8 cellular contexts compared by ENCODE assay signal in the genomic region with DNA sequence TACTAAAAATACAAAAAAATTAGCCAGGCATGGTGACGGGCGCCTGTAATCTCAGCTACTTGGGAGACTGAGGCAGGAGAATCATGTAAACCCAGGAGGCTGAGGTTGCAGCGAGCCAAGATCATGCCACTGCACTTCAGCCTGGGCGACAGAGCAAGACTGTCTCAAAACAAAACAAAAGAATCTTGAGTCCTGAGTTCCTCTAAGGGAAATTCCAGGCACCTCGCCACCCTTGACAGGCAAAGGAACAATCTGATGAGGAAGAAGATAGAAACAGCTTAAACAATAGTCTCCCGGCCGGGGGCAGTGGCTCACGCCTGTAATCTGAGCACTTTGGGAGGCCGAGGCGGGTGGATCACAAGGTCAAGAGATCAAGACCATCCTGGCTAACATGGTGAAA. TPM values are rescaled to one million over a fixed set of nuclear protein-coding genes. Genes with fewer than 3 reads are reported as not detected.
DNase-seq lines count a peak whose midpoint lies in the region; ATAC-seq and TF ChIP-seq lines count a peak whose summit lies in the region.
"Not testable (repeated sequence)": the region's sequence is repeated elsewhere in the genome, so short reads cannot be mapped to it uniquely, and the experiment has no call there.

No MANE protein-coding gene starts in this region.

- H3K9me3 ChIP-seq in BLaER1 treated with 17β-estradiol and CSF1 and Interleukin-3, amounts not matched to agents 10 nM and 100 nM (replicated peaks in 1 of 11); right atrium auricular region; lower lobe of right lung; parathyroid adenoma (ENCODE audit: control insufficient read depth, low read length); upper lobe of right lung: not testable (repeated sequence)

- H3K36me3 ChIP-seq in BLaER1 treated with 17β-estradiol and CSF1 and Interleukin-3, amounts not matched to agents 10 nM and 100 nM; right atrium auricular region; lower lobe of right lung; parathyroid adenoma (ENCODE audit: control insufficient read depth, insufficient read depth, low read length); upper lobe of right lung: not testable (repeated sequence)

- DNase-seq in activated CD4-positive, alpha-beta memory T cell treated with anti-CD3 and anti-CD28 coated beads for 36 hours; right atrium auricular region (ENCODE audit: low spot score); lower lobe of right lung; upper lobe of right lung: not testable (repeated sequence)

- peak overlapping the region; percentile 51 to 83 (median 70) for H3K4me3 Mint-ChIP-seq in IgD-negative memory B cell
- not testable (repeated sequence) for H3K4me3 Mint-ChIP-seq in activated CD4-positive, alpha-beta memory T cell treated with anti-CD3 and anti-CD28 coated beads for 36 hours
- peak overlapping the region; percentile 17 for H3K4me3 Mint-ChIP-seq in dendritic cell treated with granulocyte-macrophage colony-stimulating factor and Interleukin-4, amounts not matched to agents 40 ng/mL and 50 ng/mL, for 4 days

- CTCF ChIA-PET in activated CD4-positive, alpha-beta memory T cell treated with anti-CD3 and anti-CD28 coated beads for 36 hours (lab: Charles Lee) = interaction anchor here (1.9 to 2.3 kb wide), 2 partner anchors 10 to 94 kb away, joined by 6 read pairs; partner anchors contain the start of gene PTK6

- peaks cover 33 to 40% (median 37%) of the 10 kb centered on the region in 3 donors for H3K4me1 Mint-ChIP-seq in IgD-negative memory B cell
- peaks cover 45% of the 10 kb centered on the region for H3K4me1 Mint-ChIP-seq in activated CD4-positive, alpha-beta memory T cell treated with anti-CD3 and anti-CD28 coated beads for 36 hours (ENCODE audit: low read depth)
- H3K4me1 Mint-ChIP-seq in dendritic cell treated with granulocyte-macrophage colony-stimulating factor and Interleukin-4, amounts not matched to agents 40 ng/mL and 50 ng/mL, for 4 days (ENCODE audit: low read depth) = peaks cover 36% of the 10 kb centered on the region

- H4K20me1 ChIP-seq in BLaER1 treated with 17β-estradiol and CSF1 and Interleukin-3, amounts not matched to agents 10 nM and 100 nM = not testable (repeated sequence)

- peak overlapping the region; percentile 74 to 94 (median 92) for H3K27ac Mint-ChIP-seq in IgD-negative memory B cell
- H3K27ac Mint-ChIP-seq in activated CD4-positive, alpha-beta memory T cell treated with anti-CD3 and anti-CD28 coated beads for 36 hours = peak overlapping the region; percentile 13
- H3K27ac Mint-ChIP-seq in dendritic cell treated with granulocyte-macrophage colony-stimulating factor and Interleukin-4, amounts not matched to agents 40 ng/mL and 50 ng/mL, for 4 days = peak overlapping the region; percentile 73

- POLR2A ChIA-PET in activated CD4-positive, alpha-beta memory T cell treated with anti-CD3 and anti-CD28 coated beads for 36 hours (lab: Charles Lee) = interaction anchor here (1.2 to 2.9 kb wide), 2 partner anchors 11 to 111 kb away, joined by 3 to 9 read pairs; partner anchors contain the start of gene PPDPF

- H3K9me3 Mint-ChIP-seq in IgD-negative memory B cell; activated CD4-positive, alpha-beta memory T cell treated with anti-CD3 and anti-CD28 coated beads for 36 hours; dendritic cell treated with granulocyte-macrophage colony-stimulating factor and Interleukin-4, amounts not matched to agents 40 ng/mL and 50 ng/mL, for 4 days: not testable (repeated sequence)

- peak overlapping the region; percentile 75 for H2AFZ ChIP-seq in parathyroid adenoma

- H3K4me3 ChIP-seq in BLaER1 treated with 17β-estradiol and CSF1 and Interleukin-3, amounts not matched to agents 10 nM and 100 nM; right atrium auricular region; lower lobe of right lung; parathyroid adenoma (ENCODE audit: low read depth, low read length); upper lobe of right lung: not testable (repeated sequence)

- not testable (repeated sequence) for TF ChIP-seq CTCF in right atrium auricular region (IDR thresholded peaks at IDR 0.05); lower lobe of right lung (IDR thresholded peaks at IDR 0.05); parathyroid adenoma (IDR thresholded peaks at IDR 0.05); upper lobe of right lung (IDR thresholded peaks at IDR 0.05)

- not testable (repeated sequence) for H3K27me3 ChIP-seq in BLaER1 treated with 17β-estradiol and CSF1 and Interleukin-3, amounts not matched to agents 10 nM and 100 nM; right atrium auricular region; lower lobe of right lung (ENCODE audit: low read depth); parathyroid adenoma (ENCODE audit: control insufficient read depth, insufficient read depth, low read length); upper lobe of right lung

- peak overlapping the region in 6 of 11 experiments; percentile 6 to 50 (median 26); a peak in 5 of 22 replicates for H3K9ac ChIP-seq in BLaER1 treated with 17β-estradiol and CSF1 and Interleukin-3, amounts not matched to agents 10 nM and 100 nM
- not testable (repeated sequence) for H3K9ac ChIP-seq in parathyroid adenoma

- ATAC-seq in lower lobe of right lung, upper lobe of right lung: not testable (repeated sequence)

- H3K36me3 Mint-ChIP-seq in IgD-negative memory B cell = not testable (repeated sequence)
- H3K36me3 Mint-ChIP-seq in activated CD4-positive, alpha-beta memory T cell treated with anti-CD3 and anti-CD28 coated beads for 36 hours = peaks cover 16% of the 10 kb centered on the region
- H3K36me3 Mint-ChIP-seq in dendritic cell treated with granulocyte-macrophage colony-stimulating factor and Interleukin-4, amounts not matched to agents 40 ng/mL and 50 ng/mL, for 4 days (ENCODE audit: low read depth) = peaks cover 31% of the 10 kb centered on the region

- H3K4me2 ChIP-seq in BLaER1 treated with 17β-estradiol and CSF1 and Interleukin-3, amounts not matched to agents 10 nM and 100 nM = peak overlapping the region; percentile 25 to 58 (median 44)
- peak overlapping the region; percentile 33 for H3K4me2 ChIP-seq in parathyroid adenoma (ENCODE audit: low read length)

- intact Hi-C loops in activated CD4-positive, alpha-beta memory T cell treated with anti-CD3 and anti-CD28 coated beads for 36 hours (cut with micrococcal nuclease) = loop anchor here (10.0 kb wide), 1 partner anchor 343 kb away; the partner anchor contains the start of gene SAMD10
- intact Hi-C loops in dendritic cell treated with granulocyte-macrophage colony-stimulating factor and Interleukin-4, amounts not matched to agents 40 ng/mL and 50 ng/mL, for 4 days (cut with micrococcal nuclease); lower lobe of right lung (cut with DNase I); upper lobe of right lung (cut with DNase I): not testable (repeated sequence)

- not testable (repeated sequence) for H3K79me2 ChIP-seq in parathyroid adenoma

- H3K27me3 Mint-ChIP-seq in IgD-negative memory B cell; activated CD4-positive, alpha-beta memory T cell treated with anti-CD3 and anti-CD28 coated beads for 36 hours; dendritic cell treated with granulocyte-macrophage colony-stimulating factor and Interleukin-4, amounts not matched to agents 40 ng/mL and 50 ng/mL, for 4 days: not testable (repeated sequence)

- H3K4me1 ChIP-seq in BLaER1 treated with 17β-estradiol and CSF1 and Interleukin-3, amounts not matched to agents 10 nM and 100 nM = peaks cover 47 to 70% (median 59%) of the 10 kb centered on the region in 10 experiments
- H3K4me1 ChIP-seq in right atrium auricular region (peaks cover 0 to 25% of the 10 kb centered on the region in 2 donors), lower lobe of right lung (peaks cover 33% of the 10 kb centered on the region)
- H3K4me1 ChIP-seq in parathyroid adenoma, upper lobe of right lung: not testable (repeated sequence)

- H3K27ac ChIP-seq in BLaER1 treated with 17β-estradiol and CSF1 and Interleukin-3, amounts not matched to agents 10 nM and 100 nM = peak overlapping the region in 6 of 11 experiments; percentile 20 to 47 (median 30); a peak in 4 of 22 replicates
- H3K27ac ChIP-seq in right atrium auricular region (peak overlapping the region; percentile 29), lower lobe of right lung (peak overlapping the region; percentile 50), parathyroid adenoma (peak overlapping the region; percentile 68), upper lobe of right lung (peak overlapping the region; percentile 6)

RNA-seq across cellular contexts. Expression of gene GMEB2, which starts 4.5 kb away (rescaled TPM):
- 10.6 TPM for polyA plus RNA-seq in IgD-negative memory B cell
- total RNA-seq in activated CD4-positive, alpha-beta memory T cell treated with anti-CD3 and anti-CD28 coated beads for 36 hours = 10 to 100 TPM; 13.6 to 14.0 TPM
- total RNA-seq in right atrium auricular region (1 to 10 TPM; 5.8 to 9.4 TPM), lower lobe of right lung (9.7 TPM), upper lobe of right lung (11.3 TPM)

RNA-seq across cellular contexts. Expression of gene STMN3, which starts 21.8 kb away (rescaled TPM):
- 2.7 TPM for polyA plus RNA-seq in IgD-negative memory B cell
- total RNA-seq in activated CD4-positive, alpha-beta memory T cell treated with anti-CD3 and anti-CD28 coated beads for 36 hours = 10 to 100 TPM; 17.3 to 18.0 TPM
- total RNA-seq in right atrium auricular region (10 to 100 TPM in 1 of 2 donors, 1 to 10 TPM in 1; 5.7 to 10.1 TPM), lower lobe of right lung (12.1 TPM), upper lobe of right lung (12.4 TPM)

RNA-seq across cellular contexts. Expression of gene RTEL1, which starts 26.7 kb away (rescaled TPM):
- polyA plus RNA-seq in IgD-negative memory B cell = 2.6 TPM
- 10 to 100 TPM; 38.0 to 38.3 TPM for total RNA-seq in activated CD4-positive, alpha-beta memory T cell treated with anti-CD3 and anti-CD28 coated beads for 36 hours
- total RNA-seq in right atrium auricular region (1 to 10 TPM; 4.8 to 9.2 TPM), lower lobe of right lung (23.8 TPM), upper lobe of right lung (26.7 TPM)

RNA-seq across cellular contexts. Expression of gene HELZ2, which starts 57.4 kb away (rescaled TPM):
- 7.9 TPM for polyA plus RNA-seq in IgD-negative memory B cell
- total RNA-seq in activated CD4-positive, alpha-beta memory T cell treated with anti-CD3 and anti-CD28 coated beads for 36 hours = 10 to 100 TPM; 28.5 to 32.2 TPM
- total RNA-seq in right atrium auricular region = 10 to 100 TPM; 12.5 to 21.5 TPM
- 59.6 TPM for total RNA-seq in lower lobe of right lung
- total RNA-seq in upper lobe of right lung = 53.3 TPM

Comparison
In these comparisons a context has a peak if more than half of its experiments do, and no peak if none do; other contexts are left out.
1. H3K27ac ChIP-seq: peak in every context shown above with its lines; median percentile 68 in parathyroid adenoma; 50 in lower lobe of right lung; 30 in BLaER1 treated with 17β-estradiol and CSF1 and Interleukin-3, amounts not matched to agents 10 nM and 100 nM; 29 in right atrium auricular region; 6 in upper lobe of right lung.
2. H3K27ac Mint-ChIP-seq: peak in every context shown above with its lines; median percentile 92 in IgD-negative memory B cell; 73 in dendritic cell treated with granulocyte-macrophage colony-stimulating factor and Interleukin-4, amounts not matched to agents 40 ng/mL and 50 ng/mL, for 4 days; 13 in activated CD4-positive, alpha-beta memory T cell treated with anti-CD3 and anti-CD28 coated beads for 36 hours.